In genomic region chr19:46369817-46370216, GRCh38 we compare ENCODE assay signal across 1 cellular context.
TF ChIP-seq lines count a peak whose summit lies in the region.

No MANE protein-coding gene starts in this region.

TF ChIP-seq in IMR-90, 13 proteins besides CTCF, POLR2A, EP300 and RAD21 (continued from another document):
- TF ChIP-seq USF2 (IDR thresholded peaks at IDR 0.05; ENCODE audit: low read depth, low read length): no peak
- TF ChIP-seq SMC3 (IDR thresholded peaks at IDR 0.05; ENCODE audit: low read depth, low read length): no peak
